ENCODE assay signal across 8 cellular contexts in the genomic region with DNA sequence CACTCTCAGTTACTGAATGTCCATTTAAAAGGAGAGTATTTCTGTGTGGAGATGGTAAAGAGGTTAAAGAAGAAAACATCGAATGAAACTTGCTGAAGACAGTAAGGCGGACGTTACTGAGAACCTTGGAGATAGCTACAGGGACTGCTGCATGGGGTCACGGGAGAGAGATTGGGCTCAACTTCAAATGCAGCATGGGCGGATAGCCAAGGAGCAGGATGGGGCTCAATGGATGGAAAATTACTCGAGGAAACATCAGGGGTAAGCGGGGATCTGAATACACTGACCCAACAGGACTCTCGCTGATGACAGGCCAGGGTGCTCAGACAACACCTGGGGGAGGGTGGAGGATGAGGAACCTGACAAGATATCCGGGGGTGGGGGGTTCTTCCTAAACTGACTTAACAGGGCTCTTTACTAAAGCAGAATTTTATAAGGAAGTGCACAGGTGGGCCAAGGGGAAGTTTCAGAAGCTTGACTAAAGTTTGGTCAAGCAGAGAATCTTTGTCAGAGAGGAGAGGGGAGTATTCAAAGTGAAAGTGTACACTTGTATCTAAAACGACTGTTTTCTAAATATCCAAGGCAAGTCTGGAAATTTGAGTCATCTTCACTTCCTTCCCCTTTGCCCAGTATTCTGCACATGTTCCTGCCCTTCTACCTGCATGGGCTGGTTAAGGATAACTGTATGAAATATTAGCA. TPM values are rescaled to one million over a fixed set of nuclear protein-coding genes. Genes with fewer than 3 reads are reported as not detected.
DNase-seq lines count a peak whose midpoint lies in the region; ATAC-seq and TF ChIP-seq lines count a peak whose summit lies in the region.

No MANE protein-coding gene starts in this region.

- H3K4me1 ChIP-seq in ovary (ENCODE audit: insufficient read depth): no peaks in the 10 kb centered on the region

- no peaks in the 10 kb centered on the region for H3K9me3 Mint-ChIP-seq in IgD-negative memory B cell

- H3K4me3 Mint-ChIP-seq in IgD-negative memory B cell: peak overlapping the region in 3 of 4 donors; percentile 5 to 80 (median 66)

- intact Hi-C loops in ovary (cut with DNase I): loop anchor here (5.0 to 10.0 kb wide), 3 partner anchors 166 to 546 kb away; a partner anchor contains a TSS

- TF ChIP-seq POLR2A in ovary (IDR thresholded peaks at IDR 0.05): no peak

- peak overlapping the region; percentile 34 to 82 (median 64) for H3K27ac Mint-ChIP-seq in IgD-negative memory B cell

- peak; percentile 37 for DNase-seq in germinal center (ENCODE audit: low spot score)
- no peak for DNase-seq in mucosa of gallbladder (ENCODE audit: low spot score)
- DNase-seq in RKO (ENCODE audit: low spot score): no peak
- DNase-seq in ovary: no peak
- DNase-seq in activated CD4-positive, alpha-beta T cell treated with anti-CD3 and anti-CD28 coated beads for 1 hour: no peak

- no peaks in the 10 kb centered on the region for H3K27me3 Mint-ChIP-seq in IgD-negative memory B cell

- ATAC-seq in GM18511 (IDR thresholded peaks at IDR 0.05; ENCODE audit: unreplicated experiment) (peak; percentile 85), GM21576 (IDR thresholded peaks at IDR 0.05; ENCODE audit: unreplicated experiment) (peak; percentile 80)

- no peak overlapping the region for H3K4me3 ChIP-seq in ovary

- H3K9me3 ChIP-seq in ovary: no peaks in the 10 kb centered on the region

- TF ChIP-seq CTCF in ovary (IDR thresholded peaks at IDR 0.05): no peak

- H3K4me1 Mint-ChIP-seq in IgD-negative memory B cell: peaks cover 15 to 24% (median 17%) of the 10 kb centered on the region in 3 donors

- H3K36me3 Mint-ChIP-seq in IgD-negative memory B cell: no peaks in the 10 kb centered on the region

- no peaks in the 10 kb centered on the region for H3K36me3 ChIP-seq in ovary

- H3K27me3 ChIP-seq in ovary: no peaks in the 10 kb centered on the region

- WGBS in ovary, 3 donors: 67 to 70% (median 68%) methylated on average over 10 of the region's 10 CpGs

- no peak overlapping the region for H3K27ac ChIP-seq in ovary

- TF ChIP-seq EP300 in ovary (IDR thresholded peaks at IDR 0.05): no peak

RNA-seq across cellular contexts. Expression of a gene that starts 22.8 kb away (rescaled TPM):
- polyA plus RNA-seq in IgD-negative memory B cell: 0.23 TPM
- total RNA-seq in mucosa of gallbladder: 0.14 TPM
- 1 to 10 TPM in 2 of 7 donors, under 1 TPM in 5; 0.05 to 6.8 (median 0.27) TPM for total RNA-seq in ovary
- under 1 TPM; 0.05 to 0.17 TPM for polyA plus RNA-seq in ovary

RNA-seq across cellular contexts. Expression of a gene that starts 45.1 kb away (rescaled TPM):
- polyA plus RNA-seq in IgD-negative memory B cell (39.5 TPM), ovary (10 to 100 TPM; 25.3 to 26.8 TPM)
- total RNA-seq in mucosa of gallbladder (32.6 TPM), ovary (10 to 100 TPM in 4 of 7 donors, 1 to 10 TPM in 3; 6.4 to 23.9 (median 10.3) TPM)
